In genomic region chr21:26849428-26850115, GRCh38 we compare ENCODE assay signal across 8 cellular contexts. TPM values are rescaled to one million over a fixed set of nuclear protein-coding genes. Genes with fewer than 3 reads are reported as not detected.
DNase-seq lines count a peak whose midpoint lies in the region; ATAC-seq, FAIRE-seq and TF ChIP-seq lines count a peak whose summit lies in the region.

No MANE protein-coding gene starts in this region.

- peak; percentile 84 for FAIRE-seq in endothelial cell of umbilical vein (lab: Jason Lieb, UNC)
- no peak for FAIRE-seq in GM12891 (lab: Jason Lieb, UNC)

- H3K9ac ChIP-seq in GM23248 (peak overlapping the region; percentile 54), OCI-LY3 (ENCODE audit: low read length) (no peak overlapping the region), endothelial cell of umbilical vein (replicated peaks; ENCODE audit: extremely low read depth, insufficient read depth, low read length) (no peak overlapping the region)

- H3K36me3 ChIP-seq in GM23248 (ENCODE audit: low read depth) (no peaks in the 10 kb centered on the region), OCI-LY3 (replicated peaks; ENCODE audit: low read depth, low read length) (no peaks in the 10 kb centered on the region), endothelial cell of umbilical vein (ENCODE audit: control insufficient read depth in 2 of 2, extremely low read depth in 1 of 2, insufficient read depth in 2 of 2, low read length in 2 of 2) (no peaks in the 10 kb centered on the region)

- H3K27ac ChIP-seq in GM23248 (0 out of 2 replicates have a peak overlapping the region, but pooled peaks have one; percentile 6), OCI-LY3 (ENCODE audit: low read length) (no peak overlapping the region), endothelial cell of umbilical vein (ENCODE audit: insufficient read depth, low read depth, low read length) (no peak overlapping the region)

- no TSS peak for BruUV-seq in endothelial cell of umbilical vein (replicated peaks; lab: Mats Ljungman, UMichigan)

- no peaks in the 10 kb centered on the region for H3K9me1 ChIP-seq in endothelial cell of umbilical vein (replicated peaks; ENCODE audit: control insufficient read depth, extremely low read depth, insufficient read depth, low read length)

- dilution Hi-C loops in endothelial cell of umbilical vein (cut with MboI; ENCODE audit: extremely low pct_ligation_motif_present, low sequenced_read_pairs) = no loop called here

- intact Hi-C loops in endothelial cell of umbilical vein (cut with micrococcal nuclease) = loop anchor here (1.0 to 10.0 kb wide), 10 partner anchors 715 to 1896 kb away; no protein-coding TSS in a partner anchor

- no peak for ATAC-seq in HG02884 (IDR thresholded peaks at IDR 0.05; ENCODE audit: unreplicated experiment)

- H3K9me2 ChIP-seq in GM23248 (ENCODE audit: insufficient read depth) = no peaks in the 10 kb centered on the region

- POLR2A ChIA-PET in endothelial cell of umbilical vein (lab: Charles Lee) = no interaction called here

- H3K79me2 ChIP-seq in GM23248 (ENCODE audit: insufficient read depth) = peaks cover 5% of the 10 kb centered on the region
- no peaks in the 10 kb centered on the region for H3K79me2 ChIP-seq in OCI-LY3 (ENCODE audit: low read length)
- no peaks in the 10 kb centered on the region for H3K79me2 ChIP-seq in endothelial cell of umbilical vein (ENCODE audit: control insufficient read depth, insufficient read depth, low read length)

- H4K20me1 ChIP-seq in GM23248 (ENCODE audit: insufficient read depth) (no peaks in the 10 kb centered on the region), OCI-LY3 (ENCODE audit: insufficient read depth, low read length) (no peaks in the 10 kb centered on the region), endothelial cell of umbilical vein (replicated peaks; ENCODE audit: control insufficient read depth, extremely low read depth, insufficient read depth, low read length) (no peaks in the 10 kb centered on the region)

- WGBS in GM23248 (ENCODE audit: low coverage in 1 of 2, low lambda C conversion rate in 2 of 2, missing lambda C conversion rate in 2 of 2), 2 experiments = 1 to 2% methylated on average over 4 of the region's 4 CpGs

- TF ChIP-seq POLR2A in endothelial cell of umbilical vein (IDR thresholded peaks at IDR 0.05; ENCODE audit: low read depth, low read length) = no peak
- TF ChIP-seq POLR2A in GM12891 (IDR thresholded peaks at IDR 0.05; ENCODE audit: low read depth, low read length) = no peak

- TF ChIP-seq CTCF in AG09319 (IDR thresholded peaks at IDR 0.05; ENCODE audit: low read depth, low read length) = peak; percentile 51
- TF ChIP-seq CTCF in OCI-LY3 (IDR thresholded peaks at IDR 0.05; ENCODE audit: low read depth, low read length) = peak; percentile 55
- peak; percentile 26 to 29 for TF ChIP-seq CTCF in endothelial cell of umbilical vein (IDR thresholded peaks at IDR 0.05; ENCODE audit: extremely low read depth in 1 of 2, insufficient read depth in 1 of 2, low read depth in 1 of 2, low read length in 2 of 2)

- in situ Hi-C loops in GM23248 (cut with MboI) = loop anchor here (10.0 kb wide), 3 partner anchors 855 to 1485 kb away; no protein-coding TSS in a partner anchor

- H3K9me3 ChIP-seq in GM23248 (ENCODE audit: low read depth) (no peaks in the 10 kb centered on the region), OCI-LY3 (ENCODE audit: insufficient read depth, low read length) (no peaks in the 10 kb centered on the region), endothelial cell of umbilical vein (replicated peaks; ENCODE audit: control insufficient read depth, insufficient read depth, low read length) (no peaks in the 10 kb centered on the region)

- no peak for DNase-seq in AG09319 (ENCODE audit: extremely low read depth, low read depth)
- DNase-seq in GM23248 = peak; percentile 82
- peak; percentile 55 for DNase-seq in endothelial cell of umbilical vein (ENCODE audit: low read depth, low spot score)
- DNase-seq in renal cortical epithelial cell (ENCODE audit: low read depth) = peak; percentile 73
- DNase-seq in stimulated activated CD8-positive, alpha-beta memory T cell treated with anti-CD3 and anti-CD28 coated beads, Interleukin-4, amount 100 ng/mL, for 48 hours = no peak
- no peak for DNase-seq in GM12891 (ENCODE audit: insufficient read length, low spot score)

- peak overlapping the region; percentile 84 for H3K4me2 ChIP-seq in GM23248 (ENCODE audit: unreplicated experiment)
- H3K4me2 ChIP-seq in OCI-LY3 (ENCODE audit: low read length) = peak overlapping the region; percentile 31
- H3K4me2 ChIP-seq in endothelial cell of umbilical vein (ENCODE audit: insufficient read depth, low read length) = peak overlapping the region; percentile 26

- CTCF ChIA-PET in endothelial cell of umbilical vein (lab: Charles Lee) = interaction anchor here (1.1 to 6.8 kb wide), 6 partner anchors 117 to 1895 kb away, joined by 3 to 131 read pairs (median 36); no protein-coding TSS in a partner anchor

- peak overlapping the region; percentile 62 for H2AFZ ChIP-seq in GM23248
- no peak overlapping the region for H2AFZ ChIP-seq in OCI-LY3 (ENCODE audit: low read depth, low read length)
- H2AFZ ChIP-seq in endothelial cell of umbilical vein (ENCODE audit: low read depth, low read length) = no peak overlapping the region

- H3K27me3 ChIP-seq in GM23248 (replicated peaks; ENCODE audit: insufficient read depth) (no peaks in the 10 kb centered on the region), OCI-LY3 (ENCODE audit: low read depth, low read length) (no peaks in the 10 kb centered on the region), endothelial cell of umbilical vein (ENCODE audit: control insufficient read depth in 2 of 2, insufficient read depth in 2 of 2, low read length in 2 of 2) (peaks cover 5 to 16% of the 10 kb centered on the region in 2 experiments)

- H3F3A ChIP-seq in GM23248 (ENCODE audit: insufficient read depth) = peaks cover 30% of the 10 kb centered on the region

- peak overlapping the region; percentile 62 for H3K4me3 ChIP-seq in GM23248
- peak overlapping the region; percentile 13; the same call in 1 of the 2 replicates for H3K4me3 ChIP-seq in OCI-LY3 (ENCODE audit: low read length)
- H3K4me3 ChIP-seq in endothelial cell of umbilical vein (replicated peaks in 1 of 3; ENCODE audit: insufficient read depth in 1 of 3, low read depth in 1 of 3, low read length in 3 of 3) = no peak overlapping the region

- H3K4me1 ChIP-seq in GM23248 (ENCODE audit: insufficient read depth) (peaks cover 7% of the 10 kb centered on the region), OCI-LY3 (ENCODE audit: low read length) (0 out of 2 replicates have a peak, but pooled peaks cover 3% of the 10 kb centered on the region), endothelial cell of umbilical vein (ENCODE audit: control insufficient read depth, extremely low read depth, insufficient read depth, low read length) (peaks cover 11% of the 10 kb centered on the region)

TF ChIP-seq in endothelial cell of umbilical vein, 7 proteins besides CTCF, POLR2A, EP300 and RAD21:
- TF ChIP-seq JUN (IDR thresholded peaks at IDR 0.05; ENCODE audit: borderline replicate concordance, insufficient read depth, insufficient read length, low read depth) (no peak), EZH2 (IDR thresholded peaks at IDR 0.05; ENCODE audit: borderline replicate concordance, low read depth, low read length, severe bottlenecking) (no peak)

TF ChIP-seq in GM12891, 5 proteins besides CTCF, POLR2A, EP300 and RAD21:
- TF ChIP-seq POU2F2 (IDR thresholded peaks at IDR 0.05; ENCODE audit: low read depth, low read length) = no peak
- no peak for TF ChIP-seq POLR2AphosphoS5 (IDR thresholded peaks at IDR 0.05; ENCODE audit: low read depth, low read length)
- no peak for TF ChIP-seq TAF1 (IDR thresholded peaks at IDR 0.05; ENCODE audit: low read depth, low read length)
- TF ChIP-seq PAX5 (IDR thresholded peaks at IDR 0.05; ENCODE audit: insufficient read depth, low read length, severe bottlenecking) = no peak
- no peak for TF ChIP-seq SPI1 (IDR thresholded peaks at IDR 0.05; ENCODE audit: low read depth, low read length)
TF ChIP-seq in GM12891: peak in this region for 0.

RNA-seq across cellular contexts. Expression of gene ADAMTS1, which starts 4.4 kb away (rescaled TPM):
- 165 and 166 TPM in 2 replicates for total RNA-seq in GM23248 (2014; rRNA removed; shearing (Covaris generic))
- polyA plus RNA-seq in GM23248 (2016; fragmentation: Nextera tagmentation; extraction: Ambion mirVana) = 211 and 214 TPM in 2 replicates
- total RNA-seq in endothelial cell of umbilical vein = 12.8 and 16.3 TPM in 2 replicates
- polyA plus RNA-seq in endothelial cell of umbilical vein = 13.7 and 15.4 TPM in 2 replicates
- polyA plus RNA-seq in endothelial cell of umbilical vein (2011; cell fraction: cytosol; rRNA removed) = 25.4 and 31.6 TPM in 2 replicates
- 143 and 144 TPM in 2 replicates for polyA plus RNA-seq in endothelial cell of umbilical vein (2011; cell fraction: nucleus; rRNA removed)
- polyA plus RNA-seq in endothelial cell of umbilical vein (2012) = 30.0 and 52.8 TPM in 2 replicates
- 32.4 and 54.6 TPM in 2 replicates for polyA minus RNA-seq in endothelial cell of umbilical vein
- polyA minus RNA-seq in endothelial cell of umbilical vein (2011; cell fraction: cytosol; rRNA and poly(A)+ RNA removed) = 218 TPM
- polyA minus RNA-seq in endothelial cell of umbilical vein (2011; cell fraction: nucleus; rRNA and poly(A)+ RNA removed) = 106 and 148 TPM in 2 replicates
- 130 and 216 TPM in 2 replicates for total RNA-seq in renal cortical epithelial cell
- not detected for polyA plus RNA-seq in GM12891 (2012; ENCODE audit: low read depth, missing spikeins)

Comparison
In these comparisons a context has a peak if more than half of its experiments do, and no peak if none do; other contexts are left out.
1. DNase-seq: peak in GM23248 (single experiment), endothelial cell of umbilical vein (single experiment) and renal cortical epithelial cell (single experiment); none in AG09319 (single experiment), stimulated activated CD8-positive, alpha-beta memory T cell treated with anti-CD3 and anti-CD28 coated beads, Interleukin-4, amount 100 ng/mL, for 48 hours (single experiment) and GM12891 (single experiment).
2. H3K4me2 ChIP-seq: peak in every context shown above with its lines; median percentile 84 in GM23248; 31 in OCI-LY3; 26 in endothelial cell of umbilical vein.
3. H3K4me3 ChIP-seq: peak in GM23248 (single experiment) and OCI-LY3 (single experiment); none in endothelial cell of umbilical vein (0 of 3).
4. Peak in every context shown above with its lines, with median percentiles within 50 percentile points of each other: CTCF ChIP-seq.